In the genomic region with DNA sequence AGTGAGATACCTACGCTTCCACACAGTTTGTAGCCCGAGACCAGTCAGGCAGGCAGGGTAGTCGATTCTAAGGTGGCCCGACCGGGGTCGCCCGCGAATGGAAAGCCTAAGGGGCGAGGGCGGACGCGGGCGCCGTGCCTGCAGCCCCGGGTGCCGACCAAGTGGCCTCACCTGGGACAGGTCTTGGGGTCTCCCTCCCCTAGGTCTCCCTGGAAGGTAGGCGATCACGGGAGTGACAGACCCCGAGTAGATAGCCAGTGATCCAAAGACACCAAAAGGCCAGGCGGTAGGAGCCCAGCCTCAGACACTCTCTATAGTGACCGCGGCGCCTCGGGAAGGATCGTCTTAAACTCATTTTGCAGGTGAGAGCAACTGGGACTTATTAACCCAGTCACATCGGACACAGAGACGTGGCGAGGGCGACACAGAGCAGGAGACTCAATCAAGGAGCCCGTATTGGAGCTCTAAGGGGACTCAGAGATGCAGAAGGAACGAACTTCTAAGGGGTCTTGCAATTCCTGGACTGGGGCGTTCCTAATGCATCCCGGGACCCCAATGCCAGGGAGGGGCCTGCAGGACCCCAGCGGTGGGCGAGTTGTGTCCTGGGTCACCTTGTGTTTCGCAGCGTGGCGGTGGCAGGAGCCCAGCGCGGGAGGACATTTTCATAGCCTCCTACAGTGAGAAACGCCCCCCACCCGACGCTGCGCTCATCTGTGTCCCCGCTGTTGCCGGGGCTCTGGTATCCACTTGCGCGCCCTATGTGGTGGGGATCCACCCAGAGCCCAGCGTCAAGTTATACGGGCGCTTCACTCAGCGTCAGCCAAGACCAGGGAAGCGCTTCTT, we compare ENCODE assay signal across 1 cellular context.
TF ChIP-seq lines count a peak whose summit lies in the region.

No MANE protein-coding gene starts in this region.

TF ChIP-seq in SK-N-SH treated with all-trans-retinoic acid at 6 μM for 48 hours, 23 proteins besides CTCF, POLR2A, EP300 and RAD21 (continued from another document):
- TF ChIP-seq, protein P1, sequence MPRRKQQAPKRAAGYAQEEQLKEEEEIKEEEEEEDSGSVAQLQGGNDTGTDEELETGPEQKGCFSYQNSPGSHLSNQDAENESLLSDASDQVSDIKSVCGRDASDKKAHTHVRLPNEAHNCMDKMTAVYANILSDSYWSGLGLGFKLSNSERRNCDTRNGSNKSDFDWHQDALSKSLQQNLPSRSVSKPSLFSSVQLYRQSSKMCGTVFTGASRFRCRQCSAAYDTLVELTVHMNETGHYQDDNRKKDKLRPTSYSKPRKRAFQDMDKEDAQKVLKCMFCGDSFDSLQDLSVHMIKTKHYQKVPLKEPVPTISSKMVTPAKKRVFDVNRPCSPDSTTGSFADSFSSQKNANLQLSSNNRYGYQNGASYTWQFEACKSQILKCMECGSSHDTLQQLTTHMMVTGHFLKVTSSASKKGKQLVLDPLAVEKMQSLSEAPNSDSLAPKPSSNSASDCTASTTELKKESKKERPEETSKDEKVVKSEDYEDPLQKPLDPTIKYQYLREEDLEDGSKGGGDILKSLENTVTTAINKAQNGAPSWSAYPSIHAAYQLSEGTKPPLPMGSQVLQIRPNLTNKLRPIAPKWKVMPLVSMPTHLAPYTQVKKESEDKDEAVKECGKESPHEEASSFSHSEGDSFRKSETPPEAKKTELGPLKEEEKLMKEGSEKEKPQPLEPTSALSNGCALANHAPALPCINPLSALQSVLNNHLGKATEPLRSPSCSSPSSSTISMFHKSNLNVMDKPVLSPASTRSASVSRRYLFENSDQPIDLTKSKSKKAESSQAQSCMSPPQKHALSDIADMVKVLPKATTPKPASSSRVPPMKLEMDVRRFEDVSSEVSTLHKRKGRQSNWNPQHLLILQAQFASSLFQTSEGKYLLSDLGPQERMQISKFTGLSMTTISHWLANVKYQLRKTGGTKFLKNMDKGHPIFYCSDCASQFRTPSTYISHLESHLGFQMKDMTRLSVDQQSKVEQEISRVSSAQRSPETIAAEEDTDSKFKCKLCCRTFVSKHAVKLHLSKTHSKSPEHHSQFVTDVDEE (CRISPR knock-in tag; IDR thresholded peaks at IDR 0.05), result no peak
- TF ChIP-seq ISL1 (CRISPR knock-in tag; IDR thresholded peaks at IDR 0.05) (no peak), ESRRG (CRISPR knock-in tag; IDR thresholded peaks at IDR 0.05) (no peak)
